ENCODE assay signal across 11 cellular contexts in genomic region chr5:15834596-15835245, GRCh38.
DNase-seq lines count a peak whose midpoint lies in the region; ATAC-seq and TF ChIP-seq lines count a peak whose summit lies in the region.
"Had no signal": no experiment of that assay in that cellular context is flagged by ENCODE, and none has a peak within 500 bp of the region (broad histone marks: within the 10 kb centered on the region; RNA-seq: fewer than 3 reads in every experiment).

No MANE protein-coding gene starts in this region.

- H3K36me3 ChIP-seq in H7 (replicated peaks; ENCODE audit: control insufficient read depth, insufficient read depth, low read length) = no peaks in the 10 kb centered on the region
- H3K36me3 ChIP-seq: BLaER1 had no signal

- H3K4me3 ChIP-seq in HFF-Myc (replicated peaks; ENCODE audit: low read depth, low read length) (no peak overlapping the region), foreskin fibroblast (ENCODE audit: low read depth in 1 of 2, low read length in 2 of 2) (no peak overlapping the region), H7 (ENCODE audit: insufficient read depth, low read depth, low read length) (no peak overlapping the region)
- H3K4me3 ChIP-seq: BLaER1 had no signal

- ATAC-seq in SK-N-SH treated with all-trans-retinoic acid at 6 μM for 48 hours = peak; percentile 77
- ATAC-seq: activated CD8-positive, alpha-beta memory T cell treated with anti-CD3 and anti-CD28 coated beads, Interleukin-2, amount 10 ng/mL, durations not matched to agents 7 days and 5 days had no signal

- DNase-seq in HFF-Myc (ENCODE audit: extremely low read depth, low read depth) (peak; percentile 17), foreskin fibroblast (peak; percentile 63 to 82), H7 (no peak), DMS114 treated with DMSO at 0.1 percent for 48 hours (lab: John Stamatoyannopoulos, UW; ENCODE audit: unreplicated experiment) (no peak), CD1c-positive myeloid dendritic cell (ENCODE audit: extremely low spot score) (no peak), NCI-H2081 treated with DMSO at 0.1 percent for 48 hours (lab: John Stamatoyannopoulos, UW) (no peak)
- DNase-seq: activated CD8-positive, alpha-beta memory T cell treated with anti-CD3 and anti-CD28 coated beads, Interleukin-2, amount 10 ng/mL, durations not matched to agents 7 days and 5 days; hippocampal formation had no signal

- H3K27ac ChIP-seq in 22Rv1 = peak overlapping the region; percentile 82
- H3K27ac ChIP-seq: BLaER1 had no signal

- TF ChIP-seq CTCF in 22Rv1 (IDR thresholded peaks at IDR 0.05) = no peak
- TF ChIP-seq CTCF in HFF-Myc (IDR thresholded peaks at IDR 0.05; ENCODE audit: low read depth, low read length, missing control alignments) = no peak
- TF ChIP-seq CTCF in foreskin fibroblast (IDR thresholded peaks at IDR 0.05; ENCODE audit: low read depth, low read length) = no peak

- H3K27me3 ChIP-seq in H7 (ENCODE audit: control insufficient read depth, insufficient read depth, low read length) = no peaks in the 10 kb centered on the region
- H3K27me3 ChIP-seq: BLaER1 had no signal

TF ChIP-seq in SK-N-SH treated with all-trans-retinoic acid at 6 μM for 48 hours, 23 proteins besides CTCF, POLR2A, EP300 and RAD21:
- peak; percentile 69 for TF ChIP-seq ISL1 (CRISPR knock-in tag; IDR thresholded peaks at IDR 0.05)
- TF ChIP-seq ZFP3 (CRISPR knock-in tag; IDR thresholded peaks at IDR 0.05) = no peak
- TF ChIP-seq PPARA (CRISPR knock-in tag; IDR thresholded peaks at IDR 0.05; ENCODE audit: borderline replicate concordance) = no peak

Comparison
In these comparisons a context has a peak if more than half of its experiments do, and no peak if none do; other contexts are left out.
1. DNase-seq: peak in HFF-Myc (single experiment) and foreskin fibroblast (2 of 2); none in H7 (single experiment), DMS114 treated with DMSO at 0.1 percent for 48 hours (single experiment), CD1c-positive myeloid dendritic cell (single experiment) and NCI-H2081 treated with DMSO at 0.1 percent for 48 hours (single experiment).